Comparison of ENCODE assay signal across 8 cellular contexts in the genomic region with DNA sequence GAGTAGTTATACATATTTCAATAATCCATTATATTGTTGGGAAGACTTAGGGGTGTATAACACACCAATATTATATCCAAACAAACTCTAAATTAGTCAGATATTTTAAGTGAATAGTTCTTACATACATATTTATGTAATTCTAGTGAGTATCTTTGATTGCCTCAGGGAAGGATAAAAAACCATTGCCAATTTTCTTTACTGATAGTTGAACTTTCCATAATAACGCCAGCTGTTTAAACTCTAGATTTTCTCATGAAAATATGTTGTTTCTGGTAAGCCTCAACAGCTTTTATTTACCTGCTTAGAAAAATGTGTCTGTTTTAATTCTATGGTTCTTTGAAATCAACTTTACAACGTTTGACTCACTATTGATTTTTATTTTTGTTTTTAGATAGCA.
"Had no signal": no experiment of that assay in that cellular context is flagged by ENCODE, and none has a peak within 500 bp of the region (broad histone marks: within the 10 kb centered on the region; RNA-seq: fewer than 3 reads in every experiment).

No MANE protein-coding gene starts in this region.

- DNase-seq: GDM1, GF-D8 had no signal

- H3K4me3 ChIP-seq: GM12878 had no signal

- ATAC-seq: GM12878 had no signal

- FAIRE-seq: G401.6, GM12878, GM12891, GM12892, GM18507, GM19239 had no signal
